24 cellular contexts compared by ENCODE assay signal in the genomic region with DNA sequence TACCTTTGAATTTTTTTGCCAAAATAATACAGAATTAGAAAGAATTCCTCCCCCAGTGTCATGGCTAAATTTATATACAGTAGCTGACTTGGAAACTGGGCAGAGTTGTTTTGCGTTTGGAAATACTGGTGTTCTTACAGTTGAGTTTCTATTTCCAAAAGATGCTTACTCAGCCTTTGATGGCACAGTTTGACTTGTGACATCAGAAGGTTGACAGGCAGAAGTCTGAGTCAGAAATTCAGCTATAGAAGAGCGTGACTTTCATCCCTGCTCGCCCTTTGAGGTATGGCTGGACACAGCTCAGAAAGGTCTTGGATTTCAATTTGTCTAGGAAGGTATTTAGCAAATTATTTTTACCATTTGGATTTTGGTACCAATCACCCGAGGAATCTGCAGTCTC.
DNase-seq lines count a peak whose midpoint lies in the region; ATAC-seq, FAIRE-seq and TF ChIP-seq lines count a peak whose summit lies in the region.
"Had no signal": no experiment of that assay in that cellular context is flagged by ENCODE, and none has a peak within 500 bp of the region (broad histone marks: within the 10 kb centered on the region; RNA-seq: fewer than 3 reads in every experiment).

No MANE protein-coding gene starts in this region.

- no peaks in the 10 kb centered on the region for H3K27me3 Mint-ChIP-seq in chondrocyte (ENCODE audit: low read depth)
- H3K27me3 Mint-ChIP-seq: CD8-positive, alpha-beta memory T cell; IgD-negative memory B cell had no signal

- no peak overlapping the region for H3K4me2 ChIP-seq in osteoblast (ENCODE audit: insufficient read depth, low read length)

- peak overlapping the region; percentile 92 for H3K27ac Mint-ChIP-seq in chondrocyte (ENCODE audit: unreplicated experiment)
- H3K27ac Mint-ChIP-seq: CD8-positive, alpha-beta memory T cell; IgD-negative memory B cell had no signal

- H3K79me2 ChIP-seq in osteoblast (ENCODE audit: insufficient read depth, low read length), result peaks cover 4% of the 10 kb centered on the region

- H3K9me3 Mint-ChIP-seq in chondrocyte (ENCODE audit: low read depth), result no peaks in the 10 kb centered on the region
- H3K9me3 Mint-ChIP-seq: CD8-positive, alpha-beta memory T cell; IgD-negative memory B cell had no signal

- H3K4me1 ChIP-seq in osteoblast (ENCODE audit: insufficient read depth, low read length) (peaks cover 35% of the 10 kb centered on the region), tibial artery (peaks cover 0 to 58% (median 27%) of the 10 kb centered on the region in 4 donors), pancreas (peaks cover 2 to 14% (median 9%) of the 10 kb centered on the region in 3 donors)

- FAIRE-seq in pancreas (lab: Jason Lieb, UNC), result no peak
- FAIRE-seq: D721Med had no signal

- peak; percentile 9 for DNase-seq in RPMI7951 (ENCODE audit: low read depth)
- DNase-seq in chondrocyte (ENCODE audit: low spot score), result no peak
- no peak for DNase-seq in osteoblast (ENCODE audit: insufficient read length, low spot score, missing footprints)
- no peak for DNase-seq in tibial artery
- no peak for DNase-seq in pancreas
- DNase-seq in dedifferentiated amniotic fluid mesenchymal stem cell (ENCODE audit: extremely low spot score), result no peak
- no peak for DNase-seq in foreskin melanocyte
- no peak for DNase-seq in ureter (ENCODE audit: low spot score)
- DNase-seq: ACHN; C1 segment of cervical spinal cord; CD8-positive, alpha-beta memory T cell; DMS79; H7; Kasumi-1; MG63; NCI-H1105; NCI-H1694; NCI-H524 treated with DMSO at 0.1 percent for 48 hours; SIG-M5 had no signal

- intact Hi-C loops in tibial artery (cut with DNase I; ENCODE audit: low total_unique reads) (no loop called here), pancreas (cut with DNase I) (no loop called here)

- H3K36me3 ChIP-seq in osteoblast (ENCODE audit: insufficient read depth, low read length) (peaks cover 10% of the 10 kb centered on the region), tibial artery (no peaks in the 10 kb centered on the region), pancreas (no peaks in the 10 kb centered on the region)
- H3K36me3 ChIP-seq: MG63 had no signal

- H3K27ac ChIP-seq in osteoblast (ENCODE audit: low read depth, low read length) (peak overlapping the region; percentile 86), tibial artery (peak overlapping the region; percentile 77 to 79), pancreas (no peak overlapping the region)
- H3K27ac ChIP-seq: HL-60, RWPE1 had no signal

- H3K9me3 ChIP-seq in osteoblast (ENCODE audit: low read depth, low read length) (no peaks in the 10 kb centered on the region), tibial artery (no peaks in the 10 kb centered on the region), pancreas (no peaks in the 10 kb centered on the region)
- H3K9me3 ChIP-seq: MG63 had no signal

- TF ChIP-seq CTCF in chondrocyte (IDR thresholded peaks at IDR 0.05) (no peak), osteoblast (IDR thresholded peaks at IDR 0.05; ENCODE audit: extremely low read depth, low read depth, low read length) (no peak), tibial artery (IDR thresholded peaks at IDR 0.05) (no peak), pancreas (IDR thresholded peaks at IDR 0.05) (no peak)

- H3K27me3 ChIP-seq in osteoblast (ENCODE audit: insufficient read depth, low read length) (no peaks in the 10 kb centered on the region), tibial artery (no peaks in the 10 kb centered on the region), pancreas (no peaks in the 10 kb centered on the region)
- H3K27me3 ChIP-seq: MG63 had no signal

- H3K36me3 Mint-ChIP-seq in chondrocyte (ENCODE audit: low read depth), result peaks cover 5% of the 10 kb centered on the region

- H3K4me3 Mint-ChIP-seq in chondrocyte (ENCODE audit: unreplicated experiment), result no peak overlapping the region
- H3K4me3 Mint-ChIP-seq: CD8-positive, alpha-beta memory T cell; IgD-negative memory B cell had no signal

- WGBS in pancreas, 2 donors, result 94 to 97% methylated on average over 4 of the region's 4 CpGs

- ATAC-seq in pancreas, result no peak
- ATAC-seq: SK-N-SH treated with all-trans-retinoic acid at 6 μM for 48 hours had no signal

- H4K20me1 ChIP-seq in osteoblast (ENCODE audit: insufficient read depth, low read length), result no peaks in the 10 kb centered on the region

- no peak overlapping the region for H3K4me3 ChIP-seq in osteoblast (ENCODE audit: insufficient read depth, low read length)
- no peak overlapping the region for H3K4me3 ChIP-seq in tibial artery
- no peak overlapping the region for H3K4me3 ChIP-seq in pancreas
- H3K4me3 ChIP-seq: MG63 had no signal

- H3K4me1 Mint-ChIP-seq in chondrocyte (ENCODE audit: low read depth), result peaks cover 52% of the 10 kb centered on the region
- H3K4me1 Mint-ChIP-seq: CD8-positive, alpha-beta memory T cell; IgD-negative memory B cell had no signal

- no peak overlapping the region for H2AFZ ChIP-seq in osteoblast (ENCODE audit: low read length)

Comparison
In these comparisons a context has a peak if more than half of its experiments do, and no peak if none do; other contexts are left out.
1. H3K27ac ChIP-seq: peak in osteoblast (single experiment) and tibial artery (2 of 2); none in pancreas (0 of 4).